ENCODE assay signal across 1 cellular context in genomic region chr12:49369723-49370145, GRCh38.
TF ChIP-seq lines count a peak whose summit lies in the region.

No MANE protein-coding gene starts in this region.

TF ChIP-seq in HEK293, 187 proteins besides CTCF, POLR2A, EP300 and RAD21 (continued from another document):
- TF ChIP-seq ZNF398 (tag by site-specific recombination; IDR thresholded peaks at IDR 0.05), result no peak
- peak; percentile 85 for TF ChIP-seq ZNF600 (tag by site-specific recombination; IDR thresholded peaks at IDR 0.05)
- no peak for TF ChIP-seq MZF1 (tag by site-specific recombination; IDR thresholded peaks at IDR 0.05; ENCODE audit: borderline replicate concordance)
- no peak for TF ChIP-seq ZNF791 (tag by site-specific recombination; IDR thresholded peaks at IDR 0.05)
- no peak for TF ChIP-seq ZBTB7A (tag by site-specific recombination; IDR thresholded peaks at IDR 0.05; ENCODE audit: low read depth)
- no peak for TF ChIP-seq ZNF114 (tag by site-specific recombination; IDR thresholded peaks at IDR 0.05)
- no peak; the same call in none of the 2 replicates for TF ChIP-seq ZNF664 (tag by site-specific recombination; IDR thresholded peaks at IDR 0.05)
- no peak for TF ChIP-seq ZNF560 (tag by site-specific recombination; IDR thresholded peaks at IDR 0.05; ENCODE audit: borderline replicate concordance)
- TF ChIP-seq ZNF10 (tag by site-specific recombination; IDR thresholded peaks at IDR 0.05), result no peak
- TF ChIP-seq FEZF1 (tag by site-specific recombination; IDR thresholded peaks at IDR 0.05), result no peak
- peak; percentile 95 for TF ChIP-seq SCRT1 (tag by site-specific recombination; IDR thresholded peaks at IDR 0.05; ENCODE audit: borderline replicate concordance)
- TF ChIP-seq AEBP2 (tag by site-specific recombination; IDR thresholded peaks at IDR 0.05; ENCODE audit: borderline replicate concordance), result no peak
- TF ChIP-seq ZBTB6 (tag by site-specific recombination; IDR thresholded peaks at IDR 0.05), result peak; percentile 72
- no peak for TF ChIP-seq EGR2 (tag by site-specific recombination; IDR thresholded peaks at IDR 0.05; ENCODE audit: low read depth)
- TF ChIP-seq ZBTB8A (tag by site-specific recombination; IDR thresholded peaks at IDR 0.05), result 0 out of 2 replicates have a peak, but pooled peaks have one; percentile 11
- no peak for TF ChIP-seq ZNF514 (tag by site-specific recombination; IDR thresholded peaks at IDR 0.05)
- TF ChIP-seq KLF16 (tag by site-specific recombination; IDR thresholded peaks at IDR 0.05), result no peak
- no peak for TF ChIP-seq ZNF670 (tag by site-specific recombination; IDR thresholded peaks at IDR 0.05; ENCODE audit: low read depth)
- no peak for TF ChIP-seq ZNF2 (tag by site-specific recombination; IDR thresholded peaks at IDR 0.05)
- TF ChIP-seq ZNF121 (tag by site-specific recombination; IDR thresholded peaks at IDR 0.05), result no peak
- TF ChIP-seq ZNF155 (tag by site-specific recombination; IDR thresholded peaks at IDR 0.05), result no peak
- TF ChIP-seq ZNF692 (tag by site-specific recombination; IDR thresholded peaks at IDR 0.05), result no peak
- no peak for TF ChIP-seq BCL11A (tag by site-specific recombination; IDR thresholded peaks at IDR 0.05; ENCODE audit: low read depth)
- no peak for TF ChIP-seq ZNF211 (tag by site-specific recombination; IDR thresholded peaks at IDR 0.05; ENCODE audit: low read depth)
- TF ChIP-seq ZBTB10 (tag by site-specific recombination; IDR thresholded peaks at IDR 0.05), result no peak
- TF ChIP-seq ZNF629 (tag by site-specific recombination; IDR thresholded peaks at IDR 0.05), result no peak
- TF ChIP-seq ZSCAN23 (tag by site-specific recombination; IDR thresholded peaks at IDR 0.05), result no peak
- no peak for TF ChIP-seq ZNF362 (tag by site-specific recombination; IDR thresholded peaks at IDR 0.05)
- no peak for TF ChIP-seq ZNF48 (tag by site-specific recombination; IDR thresholded peaks at IDR 0.05)
- TF ChIP-seq SCRT2 (tag by site-specific recombination; IDR thresholded peaks at IDR 0.05), result peak; percentile 92
- TF ChIP-seq BCL6B (tag by site-specific recombination; IDR thresholded peaks at IDR 0.05), result no peak
- 0 out of 2 replicates have a peak, but pooled peaks have one; percentile 15 for TF ChIP-seq PRDM10 (tag by site-specific recombination; IDR thresholded peaks at IDR 0.05)
- TF ChIP-seq MYNN (tag by site-specific recombination; IDR thresholded peaks at IDR 0.05; ENCODE audit: borderline replicate concordance), result no peak
- no peak for TF ChIP-seq ZNF843 (tag by site-specific recombination; IDR thresholded peaks at IDR 0.05)
